ENCODE assay signal across 17 cellular contexts in genomic region chr1:203771901-203772301, GRCh38. TPM values are rescaled to one million over a fixed set of nuclear protein-coding genes. Genes with fewer than 3 reads are reported as not detected.
A peak's percentile ranks its signal among the peaks of the same experiment; 100 is the strongest.
DNase-seq lines count a peak whose midpoint lies in the region; ATAC-seq and TF ChIP-seq lines count a peak whose summit lies in the region.
"Had no signal": no experiment of that assay in that cellular context is flagged by ENCODE, and none has a peak within 500 bp of the region (broad histone marks: within the 10 kb centered on the region; RNA-seq: fewer than 3 reads in every experiment).

No MANE protein-coding gene starts in this region.

- peaks cover 84% of the 10 kb centered on the region for H3K36me3 Mint-ChIP-seq in CD4-positive, alpha-beta T cell (ENCODE audit: low read depth)
- H3K36me3 Mint-ChIP-seq in activated CD4-positive, alpha-beta memory T cell treated with anti-CD3 and anti-CD28 coated beads for 36 hours = peaks cover 45% of the 10 kb centered on the region

- H3K4me3 ChIP-seq in MG63 = no peak overlapping the region
- no peak overlapping the region for H3K4me3 ChIP-seq in fibroblast of villous mesenchyme (ENCODE audit: low read depth, low read length)
- peak overlapping the region in 1 of 4 donors; percentile 24 for H3K4me3 ChIP-seq in gastrocnemius medialis

- peak overlapping the region; percentile 33 for H3K27ac Mint-ChIP-seq in CD4-positive, alpha-beta T cell
- H3K27ac Mint-ChIP-seq in activated CD4-positive, alpha-beta memory T cell treated with anti-CD3 and anti-CD28 coated beads for 36 hours = no peak overlapping the region
- H3K27ac Mint-ChIP-seq: activated CD4-positive, alpha-beta memory T cell treated with anti-CD3 and anti-CD28 coated beads, Interleukin-2, amount 10 ng/mL, durations not matched to agents 7 days and 5 days had no signal

- ATAC-seq in CD4-positive, alpha-beta T cell (ENCODE audit: poor library complexity) = no peak
- peak; percentile 85 to 90 for ATAC-seq in gastrocnemius medialis
- no peak for ATAC-seq in HG02970 (IDR thresholded peaks at IDR 0.05; ENCODE audit: low FRiP score, unreplicated experiment)
- ATAC-seq: esophagus mucosa, left colon had no signal

- no peak overlapping the region for H3K4me3 Mint-ChIP-seq in CD4-positive, alpha-beta T cell
- no peak overlapping the region for H3K4me3 Mint-ChIP-seq in activated CD4-positive, alpha-beta memory T cell treated with anti-CD3 and anti-CD28 coated beads for 36 hours
- H3K4me3 Mint-ChIP-seq: activated CD4-positive, alpha-beta memory T cell treated with anti-CD3 and anti-CD28 coated beads, Interleukin-2, amount 10 ng/mL, durations not matched to agents 7 days and 5 days had no signal

- H3K27me3 Mint-ChIP-seq in CD4-positive, alpha-beta T cell = no peaks in the 10 kb centered on the region
- no peaks in the 10 kb centered on the region for H3K27me3 Mint-ChIP-seq in activated CD4-positive, alpha-beta memory T cell treated with anti-CD3 and anti-CD28 coated beads for 36 hours
- H3K27me3 Mint-ChIP-seq: activated CD4-positive, alpha-beta memory T cell treated with anti-CD3 and anti-CD28 coated beads, Interleukin-2, amount 10 ng/mL, durations not matched to agents 7 days and 5 days had no signal

- H3K36me3 ChIP-seq in MG63 (no peaks in the 10 kb centered on the region), gastrocnemius medialis (no peaks in the 10 kb centered on the region)
- H3K36me3 ChIP-seq: BE2C had no signal

- H3K27ac ChIP-seq in CD4-positive, alpha-beta T cell (ENCODE audit: low read depth, low read length) = no peak overlapping the region
- H3K27ac ChIP-seq in gastrocnemius medialis = peak overlapping the region; percentile 81 to 91 (median 83)

- H3K9me3 ChIP-seq in CD4-positive, alpha-beta T cell (ENCODE audit: control insufficient read depth, low read length) = no peaks in the 10 kb centered on the region
- no peaks in the 10 kb centered on the region for H3K9me3 ChIP-seq in MG63
- no peaks in the 10 kb centered on the region for H3K9me3 ChIP-seq in gastrocnemius medialis
- H3K9me3 ChIP-seq: BE2C had no signal

- no peak for DNase-seq in CD4-positive, alpha-beta T cell
- DNase-seq in MG63 = peak; percentile 50
- peak; percentile 72 for DNase-seq in fibroblast of villous mesenchyme (ENCODE audit: low read depth)
- DNase-seq in gastrocnemius medialis = peak; percentile 68 to 82
- DNase-seq in activated CD4-positive, alpha-beta memory T cell treated with anti-CD3 and anti-CD28 coated beads for 36 hours = no peak
- no peak for DNase-seq in activated gamma-delta T cell treated with Interleukin-2 at 50 U/mL for 16 hours
- no peak for DNase-seq in NCI-H1930 (lab: John Stamatoyannopoulos, UW)
- DNase-seq: activated CD4-positive, alpha-beta memory T cell treated with anti-CD3 and anti-CD28 coated beads, Interleukin-2, amount 10 ng/mL, durations not matched to agents 7 days and 5 days; BE2C; hypothalamus; Kasumi-1 had no signal

- TF ChIP-seq POLR2A in gastrocnemius medialis (IDR thresholded peaks at IDR 0.05) = no peak

- peaks cover 41% of the 10 kb centered on the region for H3K4me1 Mint-ChIP-seq in CD4-positive, alpha-beta T cell (ENCODE audit: low read depth)
- peaks cover 19% of the 10 kb centered on the region for H3K4me1 Mint-ChIP-seq in activated CD4-positive, alpha-beta memory T cell treated with anti-CD3 and anti-CD28 coated beads for 36 hours (ENCODE audit: low read depth)

- intact Hi-C loops in CD4-positive, alpha-beta T cell (cut with DNase I, micrococcal nuclease) = loop anchor here in 1 of 2 experiments (2.0 to 5.0 kb wide), 2 partner anchors 49 to 265 kb away; no protein-coding TSS in a partner anchor
- intact Hi-C loops in gastrocnemius medialis (cut with DNase I; ENCODE audit: low total_unique reads) = loop anchor here (10.0 kb wide), 2 partner anchors 107 to 147 kb away; partner anchors contain the start of gene ATP2B4
- intact Hi-C loops in activated CD4-positive, alpha-beta memory T cell treated with anti-CD3 and anti-CD28 coated beads for 36 hours (cut with micrococcal nuclease) = no loop called here

- H3K9me3 Mint-ChIP-seq in CD4-positive, alpha-beta T cell = no peaks in the 10 kb centered on the region
- no peaks in the 10 kb centered on the region for H3K9me3 Mint-ChIP-seq in activated CD4-positive, alpha-beta memory T cell treated with anti-CD3 and anti-CD28 coated beads for 36 hours
- H3K9me3 Mint-ChIP-seq: activated CD4-positive, alpha-beta memory T cell treated with anti-CD3 and anti-CD28 coated beads, Interleukin-2, amount 10 ng/mL, durations not matched to agents 7 days and 5 days; activated T-helper 2 cell treated with anti-CD3 and anti-CD28 coated beads, Interferon-gamma antibody, Interleukin-2, Interleukin-4, amounts not matched to agents 10 μg/mL and 5 μg/mL and 100 μg/mL, durations not matched to agents 14 hours and 24 hours and 36 hours had no signal

- CTCF ChIA-PET in CD4-positive, alpha-beta T cell (lab: Charles Lee) = interaction anchor here (1.4 kb wide), 1 partner anchor 28 kb away, joined by 3 read pairs; no protein-coding TSS in a partner anchor
- CTCF ChIA-PET in activated CD4-positive, alpha-beta memory T cell treated with anti-CD3 and anti-CD28 coated beads for 36 hours (lab: Charles Lee) = interaction anchor here (0.5 kb wide), 1 partner anchor 35 kb away, joined by 3 read pairs; no protein-coding TSS in a partner anchor

- H3K4me1 ChIP-seq in gastrocnemius medialis = peaks cover 27 to 28% of the 10 kb centered on the region in 2 donors
- H3K4me1 ChIP-seq: BE2C had no signal

- TF ChIP-seq CTCF in CD4-positive, alpha-beta T cell (IDR thresholded peaks at IDR 0.05) = no peak
- TF ChIP-seq CTCF in fibroblast of villous mesenchyme (IDR thresholded peaks at IDR 0.05; ENCODE audit: insufficient read depth, low read depth, low read length) (no peak), gastrocnemius medialis (IDR thresholded peaks at IDR 0.05 in 4 of 5, conservative IDR thresholded peaks at IDR 0.05 in 1 of 5) (no peak)

- POLR2A ChIA-PET in CD4-positive, alpha-beta T cell (lab: Charles Lee) = no interaction called here
- POLR2A ChIA-PET in activated CD4-positive, alpha-beta memory T cell treated with anti-CD3 and anti-CD28 coated beads for 36 hours (lab: Charles Lee) = no interaction called here

- in situ Hi-C loops in gastrocnemius medialis (cut with MboI; ENCODE audit: low sequenced_read_pairs in 4 of 4) = no loop called here

- no peaks in the 10 kb centered on the region for H3K27me3 ChIP-seq in CD4-positive, alpha-beta T cell (ENCODE audit: control insufficient read depth, insufficient read depth, low read length)
- H3K27me3 ChIP-seq in MG63 = no peaks in the 10 kb centered on the region
- H3K27me3 ChIP-seq in gastrocnemius medialis = no peaks in the 10 kb centered on the region
- H3K27me3 ChIP-seq: BE2C had no signal

RNA-seq across cellular contexts. Expression of gene LAX1, which starts 6.9 kb away (rescaled TPM):
- total RNA-seq in CD4-positive, alpha-beta T cell = 10 to 100 TPM; 16.6 to 18.3 TPM
- not detected in 2 replicates for total RNA-seq in MG63 (2014; rRNA removed; shearing (Covaris generic); ENCODE audit: low replicate concordance)
- total RNA-seq in fibroblast of villous mesenchyme = under 0.01 TPM in 1 of 2 replicates, not detected in the other
- under 1 TPM in 1 of 4 donors, not detected in 3; 0.19 TPM for total RNA-seq in gastrocnemius medialis
- 10 to 100 TPM; 14.0 to 14.3 TPM for total RNA-seq in activated CD4-positive, alpha-beta memory T cell treated with anti-CD3 and anti-CD28 coated beads for 36 hours
- total RNA-seq: Daoy, NCI-H460 had no signal

RNA-seq across cellular contexts. Expression of gene ZBED6, which starts 23.5 kb away (rescaled TPM):
- 10 to 100 TPM; 25.0 to 25.2 TPM for total RNA-seq in CD4-positive, alpha-beta T cell
- 2.4 and 2.5 TPM in 2 replicates for total RNA-seq in MG63 (2014; rRNA removed; shearing (Covaris generic); ENCODE audit: low replicate concordance)
- total RNA-seq in fibroblast of villous mesenchyme (38.7 and 40.2 TPM in 2 replicates), gastrocnemius medialis (10 to 100 TPM in 3 of 4 donors, 1 to 10 TPM in 1; 9.0 to 42.5 (median 27.6) TPM)
- 10 to 100 TPM; 18.6 to 20.4 TPM for total RNA-seq in activated CD4-positive, alpha-beta memory T cell treated with anti-CD3 and anti-CD28 coated beads for 36 hours

RNA-seq across cellular contexts. Expression of gene ZC3H11A, which starts 23.5 kb away (rescaled TPM):
- total RNA-seq in CD4-positive, alpha-beta T cell = 10 to 100 TPM; 67.6 to 73.3 TPM
- total RNA-seq in MG63 (2014; rRNA removed; shearing (Covaris generic); ENCODE audit: low replicate concordance) = 50.6 and 64.0 TPM in 2 replicates
- total RNA-seq in fibroblast of villous mesenchyme = 112 and 128 TPM in 2 replicates
- 100 to 1,000 TPM in 1 of 4 donors, 10 to 100 TPM in 3; 71.0 to 131 (median 92.0) TPM for total RNA-seq in gastrocnemius medialis
- 10 to 100 TPM; 90.2 to 91.8 TPM for total RNA-seq in activated CD4-positive, alpha-beta memory T cell treated with anti-CD3 and anti-CD28 coated beads for 36 hours

Comparison
In these comparisons a context has a peak if more than half of its experiments do, and no peak if none do; other contexts are left out.
1. ATAC-seq: peak in gastrocnemius medialis (2 of 2); none in CD4-positive, alpha-beta T cell (single experiment) and HG02970 (single experiment).
2. DNase-seq: peak in MG63 (single experiment), fibroblast of villous mesenchyme (single experiment) and gastrocnemius medialis (2 of 2); none in CD4-positive, alpha-beta T cell (0 of 10), activated CD4-positive, alpha-beta memory T cell treated with anti-CD3 and anti-CD28 coated beads for 36 hours (single experiment), activated gamma-delta T cell treated with Interleukin-2 at 50 U/mL for 16 hours (single experiment) and NCI-H1930 (0 of 2).
3. RNA of gene LAX1, which starts 6.9 kb away (total RNA-seq): 16.6 to 18.3 TPM in CD4-positive, alpha-beta T cell and 14.0 to 14.3 TPM in activated CD4-positive, alpha-beta memory T cell treated with anti-CD3 and anti-CD28 coated beads for 36 hours; not detected in MG63, under 0.01 TPM in fibroblast of villous mesenchyme and 0.19 TPM in gastrocnemius medialis; every median in the first group is over 10 times any median in the second.